In the genomic region with DNA sequence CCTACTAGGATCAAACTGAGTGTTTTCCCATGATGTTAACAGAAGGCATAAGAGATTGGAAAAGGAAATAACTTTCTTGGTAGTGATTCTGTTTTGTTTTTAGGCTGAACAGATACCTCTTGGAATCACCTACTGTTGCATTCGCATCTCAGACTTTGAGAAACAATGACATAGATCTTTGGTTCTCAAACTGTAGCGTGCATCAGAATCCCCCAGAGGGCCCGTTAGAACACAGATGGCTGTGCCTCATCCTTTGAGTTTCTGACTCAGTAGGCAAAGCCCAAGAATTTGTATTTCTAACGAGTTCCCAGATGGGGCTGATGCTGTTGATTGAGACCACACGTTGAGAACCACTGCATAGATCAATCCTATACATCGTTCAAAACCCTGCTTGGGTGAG, we compare ENCODE assay signal across 25 cellular contexts. TPM values are rescaled to one million over a fixed set of nuclear protein-coding genes. Genes with fewer than 3 reads are reported as not detected.
"Had no signal": no experiment of that assay in that cellular context is flagged by ENCODE, and none has a peak within 500 bp of the region (broad histone marks: within the 10 kb centered on the region; RNA-seq: fewer than 3 reads in every experiment).

No MANE protein-coding gene starts in this region.

- H3K36me3 ChIP-seq: brain microvascular endothelial cell, gastroesophageal sphincter, heart right ventricle, spleen had no signal

- DNase-seq: activated CD4-positive, alpha-beta T cell treated with anti-CD3 and anti-CD28 coated beads, Interleukin-2, amount 50 U/mL, for 1 hour; activated CD4-positive, CD25-positive, alpha-beta regulatory T cell treated with anti-CD3 and anti-CD28 coated beads, Interleukin-2, amount 50 U/mL, for 72 hours; activated CD8-positive, alpha-beta T cell treated with anti-CD3 and anti-CD28 coated beads, Interleukin-2, amount 10 ng/mL, durations not matched to agents 7 days and 5 days; activated gamma-delta T cell treated with Interleukin-2 at 50 U/mL for 16 hours; activated T-cell treated with anti-CD3 and anti-CD28 coated beads, Interleukin-2, amount 50 U/mL, for 1 hour; aorta; brain microvascular endothelial cell; caudate nucleus; dermis blood vessel endothelial cell; effector CD8-positive, alpha-beta T cell; heart right ventricle; islet precursor cell; left colon; naive B cell; spleen; stimulated activated CD4-positive, alpha-beta T cell treated with anti-CD3 and anti-CD28 coated beads, Interleukin-4, amount 100 ng/mL, for 1 hour; stimulated activated naive CD4-positive, alpha-beta T cell; testis; trophoblast cell had no signal

- H3K9me3 Mint-ChIP-seq: activated naive CD4-positive, alpha-beta T cell treated with anti-CD3 and anti-CD28 coated beads, Interleukin-2, amount 50 U/mL, for 24 hours had no signal

- H3K27me3 ChIP-seq: brain microvascular endothelial cell, gastroesophageal sphincter, testis had no signal

- H3K9me3 ChIP-seq: gastroesophageal sphincter, testis had no signal

- H3K4me3 Mint-ChIP-seq: activated CD8-positive, alpha-beta T cell treated with anti-CD3 and anti-CD28 coated beads, Interleukin-2, amount 10 ng/mL, durations not matched to agents 7 days and 5 days; activated naive CD4-positive, alpha-beta T cell treated with anti-CD3 and anti-CD28 coated beads, Interleukin-2, amount 50 U/mL, for 24 hours; naive B cell had no signal

- H3K27ac Mint-ChIP-seq: activated CD8-positive, alpha-beta T cell treated with anti-CD3 and anti-CD28 coated beads, Interleukin-2, amount 10 ng/mL, durations not matched to agents 7 days and 5 days; activated naive CD4-positive, alpha-beta T cell treated with anti-CD3 and anti-CD28 coated beads, Interleukin-2, amount 50 U/mL, for 24 hours; naive B cell; progenitor cell of endocrine pancreas had no signal

- H3K36me3 Mint-ChIP-seq: activated naive CD4-positive, alpha-beta T cell treated with anti-CD3 and anti-CD28 coated beads, Interleukin-2, amount 50 U/mL, for 24 hours; naive B cell had no signal

- H3K4me1 ChIP-seq: gastroesophageal sphincter, heart right ventricle, spleen, testis had no signal

- H3K27ac ChIP-seq: brain microvascular endothelial cell, gastroesophageal sphincter, heart right ventricle, spleen, testis, VCaP had no signal

- H3K4me3 ChIP-seq: gastroesophageal sphincter, heart right ventricle, spleen, testis had no signal

- H3K4me1 Mint-ChIP-seq: activated naive CD4-positive, alpha-beta T cell treated with anti-CD3 and anti-CD28 coated beads, Interleukin-2, amount 50 U/mL, for 24 hours; naive B cell had no signal

- ATAC-seq: activated CD8-positive, alpha-beta T cell treated with anti-CD3 and anti-CD28 coated beads, Interleukin-2, amount 10 ng/mL, durations not matched to agents 7 days and 5 days; esophagus mucosa; gastroesophageal sphincter; heart right ventricle; left colon had no signal

RNA-seq across cellular contexts. Expression of gene SRGAP3, which starts 42.5 kb away (rescaled TPM):
- total RNA-seq: endothelial cell of umbilical vein had no signal
